19 cellular contexts compared by ENCODE assay signal in genomic region chr11:45104790-45105084, GRCh38.
"Had no signal": no experiment of that assay in that cellular context is flagged by ENCODE, and none has a peak within 500 bp of the region (broad histone marks: within the 10 kb centered on the region; RNA-seq: fewer than 3 reads in every experiment).

No MANE protein-coding gene starts in this region.

- H3K27ac Mint-ChIP-seq: nephron progenitor cell had no signal

- H3K4me3 Mint-ChIP-seq: naive thymus-derived CD8-positive, alpha-beta T cell; nephron progenitor cell; stimulated activated memory B cell treated with anti-CD40 and anti-IgM and Interleukin-4, amounts not matched to agents 10 μg/mL and 1 μg/mL and 100 μg/mL, for 72 hours had no signal

- H3K27ac ChIP-seq: esophagus muscularis mucosa, heart right ventricle, ovary, psoas muscle, skin epidermis, spleen, thoracic aorta, tibial nerve, upper lobe of right lung, vagina had no signal

- H3K9me3 Mint-ChIP-seq: naive thymus-derived CD8-positive, alpha-beta T cell; nephron progenitor cell; stimulated activated memory B cell treated with anti-CD40 and anti-IgM and Interleukin-4, amounts not matched to agents 10 μg/mL and 1 μg/mL and 100 μg/mL, for 72 hours had no signal

- H3K4me3 ChIP-seq: dorsolateral prefrontal cortex, esophagus muscularis mucosa, heart right ventricle, ovary, psoas muscle, skin epidermis, spleen, thoracic aorta, tibial nerve, upper lobe of right lung, vagina had no signal

- H3K27me3 Mint-ChIP-seq: stimulated activated memory B cell treated with anti-CD40 and anti-IgM and Interleukin-4, amounts not matched to agents 10 μg/mL and 1 μg/mL and 100 μg/mL, for 72 hours had no signal

- H3K9me3 ChIP-seq: esophagus muscularis mucosa, heart right ventricle, ovary, psoas muscle, spleen, thoracic aorta, tibial nerve, upper lobe of right lung, vagina had no signal

- H3K27me3 ChIP-seq: ovary, vagina had no signal

- H3K36me3 ChIP-seq: esophagus muscularis mucosa, heart right ventricle, ovary, spleen, thoracic aorta, tibial nerve, upper lobe of right lung, vagina had no signal

- H3K36me3 Mint-ChIP-seq: naive thymus-derived CD8-positive, alpha-beta T cell; stimulated activated memory B cell treated with anti-CD40 and anti-IgM and Interleukin-4, amounts not matched to agents 10 μg/mL and 1 μg/mL and 100 μg/mL, for 72 hours had no signal

- DNase-seq: effector CD8-positive, alpha-beta T cell; foreskin melanocyte; mammary epithelial cell; stimulated activated CD4-positive, alpha-beta T cell treated with anti-CD3 and anti-CD28 coated beads, Interleukin-4, amount 100 ng/mL, for 4 hours; stimulated activated naive CD8-positive, alpha-beta T cell treated with anti-CD3 and anti-CD28 coated beads, Interleukin-15, Interleukin-2, amounts not matched to agents 100 U/mL and 50 U/mL, for 24 hours had no signal
